Comparison of ENCODE assay signal across 15 cellular contexts in genomic region chr1:116764466-116764896, GRCh38. TPM values are rescaled to one million over a fixed set of nuclear protein-coding genes. Genes with fewer than 3 reads are reported as not detected.
DNase-seq lines count a peak whose midpoint lies in the region; ATAC-seq, FAIRE-seq and TF ChIP-seq lines count a peak whose summit lies in the region.
"Had no signal": no experiment of that assay in that cellular context is flagged by ENCODE, and none has a peak within 500 bp of the region (broad histone marks: within the 10 kb centered on the region; RNA-seq: fewer than 3 reads in every experiment).

No MANE protein-coding gene starts in this region.

- ATAC-seq in activated CD4-positive, CD25-positive, alpha-beta regulatory T cell treated with anti-CD3 and anti-CD28 coated beads, Interleukin-2, amount 50 U/mL, for 24 hours, result peak; percentile 42 to 54

- H3K4me3 Mint-ChIP-seq in chondrocyte (ENCODE audit: unreplicated experiment), result no peak overlapping the region

- TF ChIP-seq CTCF in chondrocyte (IDR thresholded peaks at IDR 0.05), result peak; percentile 35

- no peak overlapping the region for H3K27ac Mint-ChIP-seq in chondrocyte (ENCODE audit: unreplicated experiment)

- FAIRE-seq in RCC 7860 (lab: Jason Lieb, UNC), result no peak
- FAIRE-seq: bronchial epithelial cell had no signal

- no peak for DNase-seq in activated CD4-positive, CD25-positive, alpha-beta regulatory T cell treated with anti-CD3 and anti-CD28 coated beads, Interleukin-2, amount 50 U/mL, for 72 hours
- DNase-seq in activated CD4-positive, alpha-beta T cell treated with anti-CD3 and anti-CD28 coated beads, Interleukin-2, amount 50 U/mL, for 4 hours, result peak; percentile 43 to 46
- no peak for DNase-seq in chondrocyte (ENCODE audit: low spot score)
- DNase-seq in stimulated activated naive CD4-positive, alpha-beta T cell (lab: John Stamatoyannopoulos, UW), result peak in 5 of 6 experiments; percentile 30 to 67 (median 57)
- DNase-seq in COLO668 (lab: John Stamatoyannopoulos, UW; ENCODE audit: unreplicated experiment), result no peak
- no peak for DNase-seq in RCC 7860 (ENCODE audit: low spot score)
- DNase-seq in NCI-H2107 (lab: John Stamatoyannopoulos, UW), result no peak
- DNase-seq: heart left ventricle, IMR-90, naive B cell, NCI-H446 treated with DMSO at 0.1 percent for 48 hours, right cardiac atrium, tibial artery had no signal

- no peaks in the 10 kb centered on the region for H3K27me3 Mint-ChIP-seq in chondrocyte (ENCODE audit: low read depth)

- peaks cover 18% of the 10 kb centered on the region for H3K4me1 Mint-ChIP-seq in chondrocyte (ENCODE audit: low read depth)

- no peaks in the 10 kb centered on the region for H3K9me3 Mint-ChIP-seq in chondrocyte (ENCODE audit: low read depth)

- no peaks in the 10 kb centered on the region for H3K36me3 Mint-ChIP-seq in chondrocyte (ENCODE audit: low read depth)
- H3K36me3 Mint-ChIP-seq: naive B cell had no signal

RNA-seq across cellular contexts. Expression of gene CD2, which starts 10.3 kb away (rescaled TPM):
- total RNA-seq in chondrocyte, result not detected in 3 replicates
- total RNA-seq: bronchial epithelial cell, IMR-90 had no signal

Comparison
In these comparisons a context has a peak if more than half of its experiments do, and no peak if none do; other contexts are left out.
1. DNase-seq: peak in activated CD4-positive, alpha-beta T cell treated with anti-CD3 and anti-CD28 coated beads, Interleukin-2, amount 50 U/mL, for 4 hours (2 of 2) and stimulated activated naive CD4-positive, alpha-beta T cell (5 of 6); none in activated CD4-positive, CD25-positive, alpha-beta regulatory T cell treated with anti-CD3 and anti-CD28 coated beads, Interleukin-2, amount 50 U/mL, for 72 hours (single experiment), chondrocyte (single experiment), COLO668 (single experiment), RCC 7860 (single experiment) and NCI-H2107 (single experiment).